25 cellular contexts compared by ENCODE assay signal in the genomic region with DNA sequence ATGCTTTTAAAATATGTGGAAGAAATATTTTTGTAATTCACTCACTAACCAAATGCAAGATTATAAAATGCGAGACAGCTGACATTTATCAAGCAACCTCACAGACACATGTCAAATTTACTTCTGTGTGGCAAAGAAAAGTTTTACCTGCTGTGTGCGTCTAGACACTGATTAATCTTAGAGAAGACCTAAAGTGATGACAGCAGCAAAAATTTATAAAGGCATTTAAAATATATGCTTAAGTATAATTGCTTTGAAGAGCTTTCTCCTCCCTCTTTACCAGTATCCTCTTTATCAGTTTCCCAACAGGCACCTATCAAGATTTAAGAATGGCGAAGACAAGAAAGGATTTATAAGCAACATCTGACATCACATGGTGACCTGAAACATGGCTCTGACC.
"Had no signal": no experiment of that assay in that cellular context is flagged by ENCODE, and none has a peak within 500 bp of the region (broad histone marks: within the 10 kb centered on the region; RNA-seq: fewer than 3 reads in every experiment).

No MANE protein-coding gene starts in this region.

- H3K4me3 ChIP-seq: adrenal gland, ascending aorta, colonic mucosa, dorsolateral prefrontal cortex, esophagus squamous epithelium, gastroesophageal sphincter, heart left ventricle, sigmoid colon, upper lobe of right lung had no signal

- H3K27me3 Mint-ChIP-seq: activated B cell treated with CpG ODN at 0.5 μM for 24 hours had no signal

- H3K36me3 ChIP-seq: colonic mucosa had no signal

- H3K9me3 ChIP-seq: adrenal gland, ascending aorta, colonic mucosa, esophagus squamous epithelium, gastroesophageal sphincter, heart left ventricle, sigmoid colon, upper lobe of right lung had no signal

- DNase-seq: activated B cell treated with CpG ODN at 0.5 μM for 24 hours; activated CD4-positive, alpha-beta T cell treated with anti-CD3 and anti-CD28 coated beads for 4 hours; activated CD4-positive, alpha-beta T cell treated with anti-CD3 and anti-CD28 coated beads, Interleukin-2, amount 50 U/mL, for 48 hours; activated gamma-delta T cell; activated naive CD4-positive, alpha-beta T cell treated with anti-CD3 and anti-CD28 coated beads, Interleukin-2, amount 50 U/mL, for 16 hours; adrenal gland; central memory CD4-positive, alpha-beta T cell; colonic mucosa; dorsolateral prefrontal cortex; esophagus squamous epithelium; heart left ventricle; left ventricle myocardium superior; mammary epithelial cell; midbrain; occipital lobe; posterior cingulate gyrus; sigmoid colon; stimulated activated CD4-positive, alpha-beta T cell treated with anti-CD3 and anti-CD28 coated beads, Interleukin-4, amount 100 ng/mL, for 24 hours; stimulated activated naive CD4-positive, alpha-beta T cell treated with Interleukin-2 at 50 U/mL for 16 hours; upper lobe of right lung had no signal

- H3K27me3 ChIP-seq: adrenal gland, ascending aorta, colonic mucosa, dorsolateral prefrontal cortex, esophagus squamous epithelium, gastroesophageal sphincter, heart left ventricle, sigmoid colon, upper lobe of right lung had no signal

- H3K4me3 Mint-ChIP-seq: activated B cell treated with CpG ODN at 0.5 μM for 24 hours; activated T-helper 1 cell treated with anti-CD3 and anti-CD28 coated beads, Interleukin-12 subunit alpha, Interleukin-12 subunit beta, Interleukin-2, Interleukin-4 antibody, amounts not matched to agents 30 ng/mL and 10 ng/mL and 1 ng/mL, durations not matched to agents 14 hours and 24 hours and 36 hours; T-helper 1 cell treated with Interleukin-12 subunit alpha and Interleukin-12 subunit beta and Interleukin-4 antibody, amounts not matched to agents 30 μg/mL and 1 μg/mL, for 36 hours had no signal

- H3K27ac ChIP-seq: adrenal gland, ascending aorta, colonic mucosa, dorsolateral prefrontal cortex, esophagus squamous epithelium, gastroesophageal sphincter, heart left ventricle, sigmoid colon, upper lobe of right lung had no signal

- H3K9me3 Mint-ChIP-seq: activated B cell treated with CpG ODN at 0.5 μM for 24 hours; activated T-helper 1 cell treated with anti-CD3 and anti-CD28 coated beads, Interleukin-12 subunit alpha, Interleukin-12 subunit beta, Interleukin-2, Interleukin-4 antibody, amounts not matched to agents 30 ng/mL and 10 ng/mL and 1 ng/mL, durations not matched to agents 14 hours and 24 hours and 36 hours; T-helper 1 cell treated with Interleukin-12 subunit alpha and Interleukin-12 subunit beta and Interleukin-4 antibody, amounts not matched to agents 30 μg/mL and 1 μg/mL, for 36 hours had no signal

- ATAC-seq: gastroesophageal sphincter, heart left ventricle, left ventricle myocardium superior had no signal

- H3K4me1 ChIP-seq: adrenal gland, ascending aorta, colonic mucosa, esophagus squamous epithelium, gastroesophageal sphincter, heart left ventricle, sigmoid colon, upper lobe of right lung had no signal

- H3K4me1 Mint-ChIP-seq: activated B cell treated with CpG ODN at 0.5 μM for 24 hours had no signal

- H3K27ac Mint-ChIP-seq: activated B cell treated with CpG ODN at 0.5 μM for 24 hours; T-helper 1 cell treated with Interleukin-12 subunit alpha and Interleukin-12 subunit beta and Interleukin-4 antibody, amounts not matched to agents 30 μg/mL and 1 μg/mL, for 36 hours had no signal

- FAIRE-seq: islet of Langerhans had no signal
